ENCODE assay signal across 1 cellular context in the genomic region with DNA sequence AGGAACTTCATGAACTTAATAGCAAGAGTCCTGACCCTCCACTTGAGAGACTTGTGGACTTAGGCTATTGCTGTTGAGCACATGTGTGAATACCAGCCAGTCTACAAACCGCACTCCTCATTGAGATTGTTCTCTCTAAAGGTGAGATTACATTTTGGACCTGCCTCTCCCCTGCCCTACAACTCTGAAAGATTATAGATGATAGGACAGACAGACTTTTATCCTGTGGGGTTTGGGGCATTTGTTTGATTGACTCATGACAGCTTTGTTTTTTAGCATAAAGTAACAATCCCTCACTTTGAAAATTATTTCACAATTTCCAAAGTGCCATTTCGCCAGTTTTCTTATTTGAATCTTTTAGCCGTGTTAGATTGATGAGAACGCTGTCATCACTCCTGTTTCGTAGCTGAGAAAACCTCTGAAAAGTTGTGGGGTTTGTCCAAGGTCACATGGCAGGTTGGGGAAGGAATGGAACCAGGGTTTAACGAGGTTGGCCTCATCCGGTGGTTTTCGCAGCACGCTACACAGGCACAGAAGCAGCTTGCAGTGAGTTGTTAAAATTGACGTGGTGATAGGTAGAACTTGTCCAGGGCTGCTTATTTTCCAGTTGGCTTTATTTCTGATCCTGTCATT.
TF ChIP-seq lines count a peak whose summit lies in the region.

No MANE protein-coding gene starts in this region.

TF ChIP-seq in HEK293, 187 proteins besides CTCF, POLR2A, EP300 and RAD21 (continued from another document):
- TF ChIP-seq, protein P1, sequence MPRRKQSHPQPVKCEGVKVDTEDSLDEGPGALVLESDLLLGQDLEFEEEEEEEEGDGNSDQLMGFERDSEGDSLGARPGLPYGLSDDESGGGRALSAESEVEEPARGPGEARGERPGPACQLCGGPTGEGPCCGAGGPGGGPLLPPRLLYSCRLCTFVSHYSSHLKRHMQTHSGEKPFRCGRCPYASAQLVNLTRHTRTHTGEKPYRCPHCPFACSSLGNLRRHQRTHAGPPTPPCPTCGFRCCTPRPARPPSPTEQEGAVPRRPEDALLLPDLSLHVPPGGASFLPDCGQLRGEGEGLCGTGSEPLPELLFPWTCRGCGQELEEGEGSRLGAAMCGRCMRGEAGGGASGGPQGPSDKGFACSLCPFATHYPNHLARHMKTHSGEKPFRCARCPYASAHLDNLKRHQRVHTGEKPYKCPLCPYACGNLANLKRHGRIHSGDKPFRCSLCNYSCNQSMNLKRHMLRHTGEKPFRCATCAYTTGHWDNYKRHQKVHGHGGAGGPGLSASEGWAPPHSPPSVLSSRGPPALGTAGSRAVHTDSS (tag by site-specific recombination; IDR thresholded peaks at IDR 0.05) = no peak
- TF ChIP-seq ZNF16 (tag by site-specific recombination; IDR thresholded peaks at IDR 0.05; ENCODE audit: low read depth) = no peak
- TF ChIP-seq ZNF391 (tag by site-specific recombination; IDR thresholded peaks at IDR 0.05; ENCODE audit: borderline replicate concordance, low read depth) = no peak
- TF ChIP-seq, protein P2, sequence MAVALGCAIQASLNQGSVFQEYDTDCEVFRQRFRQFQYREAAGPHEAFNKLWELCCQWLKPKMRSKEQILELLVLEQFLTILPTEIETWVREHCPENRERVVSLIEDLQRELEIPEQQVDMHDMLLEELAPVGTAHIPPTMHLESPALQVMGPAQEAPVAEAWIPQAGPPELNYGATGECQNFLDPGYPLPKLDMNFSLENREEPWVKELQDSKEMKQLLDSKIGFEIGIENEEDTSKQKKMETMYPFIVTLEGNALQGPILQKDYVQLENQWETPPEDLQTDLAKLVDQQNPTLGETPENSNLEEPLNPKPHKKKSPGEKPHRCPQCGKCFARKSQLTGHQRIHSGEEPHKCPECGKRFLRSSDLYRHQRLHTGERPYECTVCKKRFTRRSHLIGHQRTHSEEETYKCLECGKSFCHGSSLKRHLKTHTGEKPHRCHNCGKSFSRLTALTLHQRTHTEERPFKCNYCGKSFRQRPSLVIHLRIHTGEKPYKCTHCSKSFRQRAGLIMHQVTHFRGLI (tag by site-specific recombination; IDR thresholded peaks at IDR 0.05) = peak; percentile 91
- no peak for TF ChIP-seq ZNF701 (tag by site-specific recombination; IDR thresholded peaks at IDR 0.05)
